13 cellular contexts compared by ENCODE assay signal in genomic region chr10:125707852-125708468, GRCh38.
DNase-seq lines count a peak whose midpoint lies in the region; ATAC-seq lines count a peak whose summit lies in the region.
"Had no signal": no experiment of that assay in that cellular context is flagged by ENCODE, and none has a peak within 500 bp of the region (broad histone marks: within the 10 kb centered on the region; RNA-seq: fewer than 3 reads in every experiment).

No MANE protein-coding gene starts in this region.

- peak; percentile 31 for DNase-seq in AG20443 (ENCODE audit: low spot score)
- DNase-seq in glomerular visceral epithelial cell (ENCODE audit: extremely low spot score): peak; percentile 49
- no peak for DNase-seq in NOMO-1 treated with DMSO at 0.1 percent for 48 hours (lab: John Stamatoyannopoulos, UW; ENCODE audit: unreplicated experiment)
- DNase-seq in NCI-H510A treated with DMSO at 0.1 percent for 48 hours (lab: John Stamatoyannopoulos, UW): no peak
- DNase-seq: activated gamma-delta T cell treated with Interleukin-2 at 50 U/mL for 16 hours, GOT3, heart right ventricle, T-cell had no signal

- H3K9ac ChIP-seq in HUES48 (ENCODE audit: low read depth, low read length): no peak overlapping the region
- H3K9ac ChIP-seq: parathyroid adenoma had no signal

- peak overlapping the region; percentile 42 for H3K27ac ChIP-seq in HUES48 (ENCODE audit: low read depth, low read length)
- H3K27ac ChIP-seq: heart right ventricle, parathyroid adenoma had no signal

- H3K9me3 ChIP-seq in HUES48 (ENCODE audit: control insufficient read depth, insufficient read depth, low read length): 0 out of 2 replicates have a peak, but pooled peaks cover 4% of the 10 kb centered on the region

- peaks cover 5% of the 10 kb centered on the region for H3K4me1 ChIP-seq in HUES48 (ENCODE audit: control insufficient read depth, insufficient read depth, low read length)
- H3K4me1 ChIP-seq: parathyroid adenoma had no signal

- ATAC-seq in GM21381 (IDR thresholded peaks at IDR 0.05; ENCODE audit: unreplicated experiment) (peak; percentile 77), HG03439 (IDR thresholded peaks at IDR 0.05; ENCODE audit: unreplicated experiment) (no peak), HG02970 (IDR thresholded peaks at IDR 0.05; ENCODE audit: low FRiP score, unreplicated experiment) (no peak)
- ATAC-seq: T-cell had no signal

- H3K27me3 ChIP-seq in HUES48 (ENCODE audit: control insufficient read depth, insufficient read depth, low read length): no peaks in the 10 kb centered on the region
- H3K27me3 ChIP-seq: heart right ventricle had no signal

- H3K4me3 ChIP-seq in HUES48 (ENCODE audit: low read depth, low read length): no peak overlapping the region
- H3K4me3 ChIP-seq: heart right ventricle had no signal

- no peaks in the 10 kb centered on the region for H3K36me3 ChIP-seq in HUES48 (ENCODE audit: control insufficient read depth, insufficient read depth, low read length)
- H3K36me3 ChIP-seq: heart right ventricle had no signal

Comparison
In these comparisons a context has a peak if more than half of its experiments do, and no peak if none do; other contexts are left out.
1. DNase-seq: peak in AG20443 (single experiment) and glomerular visceral epithelial cell (single experiment); none in NOMO-1 treated with DMSO at 0.1 percent for 48 hours (single experiment) and NCI-H510A treated with DMSO at 0.1 percent for 48 hours (single experiment).